In the genomic region with DNA sequence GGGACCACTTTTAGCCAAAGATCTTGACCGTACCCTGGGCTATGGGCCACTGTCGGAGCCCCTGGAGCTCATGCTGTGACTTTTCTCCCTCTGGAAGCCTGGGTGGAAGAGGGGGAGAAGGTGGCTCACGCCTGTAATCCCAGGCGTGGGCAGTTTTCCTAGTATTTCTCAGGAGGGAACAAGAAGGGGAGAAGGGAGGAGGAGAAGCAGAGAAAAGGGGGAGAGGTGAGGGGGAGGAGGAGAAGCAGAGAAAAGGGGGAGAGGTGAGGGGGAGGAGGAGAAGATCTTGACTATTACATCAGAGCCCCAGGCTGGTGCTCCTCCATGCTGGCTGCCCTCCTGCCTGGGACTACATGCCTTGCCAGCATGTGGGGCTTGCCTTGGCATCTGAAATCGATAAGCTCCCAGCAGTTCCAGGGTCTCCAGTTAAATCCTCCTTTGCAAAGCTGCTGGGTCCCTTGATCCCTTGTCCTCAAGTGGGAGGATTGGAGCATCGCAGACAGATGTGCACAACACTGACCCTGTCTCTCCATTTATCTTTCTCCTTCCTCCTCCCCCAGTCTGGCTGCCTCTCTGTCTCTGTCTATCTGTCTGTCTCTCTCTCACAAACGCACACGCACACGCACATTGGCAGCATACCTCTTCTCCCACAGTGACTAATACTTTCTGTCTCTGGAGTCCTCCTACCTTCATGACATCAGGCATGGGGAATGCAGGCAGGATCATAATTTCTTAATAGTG, we compare ENCODE assay signal across 1 cellular context.
TF ChIP-seq lines count a peak whose summit lies in the region.

No MANE protein-coding gene starts in this region.

TF ChIP-seq in HEK293, 187 proteins besides CTCF, POLR2A, EP300 and RAD21 (continued from another document):
- TF ChIP-seq, protein P1, sequence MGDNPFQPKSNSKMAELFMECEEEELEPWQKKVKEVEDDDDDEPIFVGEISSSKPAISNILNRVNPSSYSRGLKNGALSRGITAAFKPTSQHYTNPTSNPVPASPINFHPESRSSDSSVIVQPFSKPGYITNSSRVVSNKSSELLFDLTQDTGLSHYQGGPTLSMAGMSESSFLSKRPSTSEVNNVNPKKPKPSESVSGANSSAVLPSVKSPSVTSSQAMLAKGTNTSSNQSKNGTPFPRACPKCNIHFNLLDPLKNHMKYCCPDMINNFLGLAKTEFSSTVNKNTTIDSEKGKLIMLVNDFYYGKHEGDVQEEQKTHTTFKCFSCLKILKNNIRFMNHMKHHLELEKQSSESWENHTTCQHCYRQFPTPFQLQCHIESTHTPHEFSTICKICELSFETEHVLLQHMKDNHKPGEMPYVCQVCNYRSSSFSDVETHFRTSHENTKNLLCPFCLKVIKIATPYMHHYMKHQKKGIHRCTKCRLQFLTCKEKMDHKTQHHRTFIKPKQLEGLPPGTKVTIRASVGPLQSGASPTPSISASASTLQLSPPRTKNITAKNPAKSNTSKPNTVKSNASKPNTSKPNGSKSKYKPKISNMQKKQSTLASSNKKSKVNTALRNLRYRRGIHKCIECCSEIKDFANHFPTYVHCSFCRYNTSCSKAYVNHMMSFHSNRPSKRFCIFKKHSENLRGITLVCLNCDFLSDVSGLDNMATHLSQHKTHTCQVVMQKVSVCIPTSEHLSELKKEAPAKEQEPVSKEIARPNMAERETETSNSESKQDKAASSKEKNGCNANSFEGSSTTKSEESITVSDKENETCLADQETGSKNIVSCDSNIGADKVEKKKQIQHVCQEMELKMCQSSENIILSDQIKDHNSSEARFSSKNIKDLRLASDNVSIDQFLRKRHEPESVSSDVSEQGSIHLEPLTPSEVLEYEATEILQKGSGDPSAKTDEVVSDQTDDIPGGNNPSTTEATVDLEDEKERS (tag by site-specific recombination; IDR thresholded peaks at IDR 0.05) = no peak
- TF ChIP-seq ZNF555 (tag by site-specific recombination; conservative IDR thresholded peaks at IDR 0.05) (no peak), ZNF146 (tag by site-specific recombination; IDR thresholded peaks at IDR 0.05) (no peak), ZNF624 (tag by site-specific recombination; IDR thresholded peaks at IDR 0.05) (no peak), ZNF629 (tag by site-specific recombination; IDR thresholded peaks at IDR 0.05) (peak; percentile 56), ZFHX2 (tag by site-specific recombination; conservative IDR thresholded peaks at IDR 0.05) (peak; percentile 82), WT1 (tag by site-specific recombination; IDR thresholded peaks at IDR 0.05) (no peak), BCL11B (tag by site-specific recombination; IDR thresholded peaks at IDR 0.05; ENCODE audit: low read depth) (no peak), ZNF366 (tag by site-specific recombination; conservative IDR thresholded peaks at IDR 0.05) (peak; percentile 76)
- TF ChIP-seq, protein P2, sequence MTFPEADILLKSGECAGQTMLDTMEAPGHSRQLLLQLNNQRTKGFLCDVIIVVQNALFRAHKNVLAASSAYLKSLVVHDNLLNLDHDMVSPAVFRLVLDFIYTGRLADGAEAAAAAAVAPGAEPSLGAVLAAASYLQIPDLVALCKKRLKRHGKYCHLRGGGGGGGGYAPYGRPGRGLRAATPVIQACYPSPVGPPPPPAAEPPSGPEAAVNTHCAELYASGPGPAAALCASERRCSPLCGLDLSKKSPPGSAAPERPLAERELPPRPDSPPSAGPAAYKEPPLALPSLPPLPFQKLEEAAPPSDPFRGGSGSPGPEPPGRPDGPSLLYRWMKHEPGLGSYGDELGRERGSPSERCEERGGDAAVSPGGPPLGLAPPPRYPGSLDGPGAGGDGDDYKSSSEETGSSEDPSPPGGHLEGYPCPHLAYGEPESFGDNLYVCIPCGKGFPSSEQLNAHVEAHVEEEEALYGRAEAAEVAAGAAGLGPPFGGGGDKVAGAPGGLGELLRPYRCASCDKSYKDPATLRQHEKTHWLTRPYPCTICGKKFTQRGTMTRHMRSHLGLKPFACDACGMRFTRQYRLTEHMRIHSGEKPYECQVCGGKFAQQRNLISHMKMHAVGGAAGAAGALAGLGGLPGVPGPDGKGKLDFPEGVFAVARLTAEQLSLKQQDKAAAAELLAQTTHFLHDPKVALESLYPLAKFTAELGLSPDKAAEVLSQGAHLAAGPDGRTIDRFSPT (tag by site-specific recombination; IDR thresholded peaks at IDR 0.05) = peak; percentile 83
